In the genomic region with DNA sequence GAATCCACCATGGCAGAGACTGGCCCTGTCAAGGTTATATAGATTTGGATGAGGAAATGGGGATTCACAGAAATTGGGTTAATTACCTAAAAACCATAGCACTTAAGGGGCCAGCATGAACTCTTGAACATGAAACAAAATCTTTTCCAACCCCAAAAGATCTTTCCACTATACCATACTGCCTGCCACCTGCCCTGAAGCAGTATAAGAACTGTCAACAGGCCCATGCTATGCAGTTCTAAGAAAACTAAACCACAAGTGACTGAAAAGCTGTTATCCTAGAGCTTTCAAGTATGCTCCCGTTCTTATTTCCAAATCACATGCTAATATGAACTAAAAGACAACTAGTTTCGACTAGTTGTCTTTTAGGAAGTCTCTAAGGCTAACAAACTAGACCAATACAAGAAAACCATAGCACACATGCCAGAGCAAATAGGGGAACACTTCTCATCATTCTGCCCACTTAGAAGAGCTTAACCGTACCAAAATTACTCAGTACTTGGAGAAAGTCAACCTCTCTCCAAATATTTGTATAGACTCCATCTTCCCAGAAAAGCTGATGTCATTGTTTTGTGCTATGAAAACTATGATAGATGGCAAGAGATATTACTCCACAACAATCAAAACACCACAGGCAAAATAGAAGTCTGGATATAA, we compare ENCODE assay signal across 16 cellular contexts. TPM values are rescaled to one million over a fixed set of nuclear protein-coding genes. Genes with fewer than 3 reads are reported as not detected.
DNase-seq lines count a peak whose midpoint lies in the region; ATAC-seq, FAIRE-seq and TF ChIP-seq lines count a peak whose summit lies in the region.
"Had no signal": no experiment of that assay in that cellular context is flagged by ENCODE, and none has a peak within 500 bp of the region (broad histone marks: within the 10 kb centered on the region; RNA-seq: fewer than 3 reads in every experiment).

No MANE protein-coding gene starts in this region.

- no peaks in the 10 kb centered on the region for H3K9me1 ChIP-seq in keratinocyte (ENCODE audit: control insufficient read depth, extremely low read depth, insufficient read depth, low read length)

- H2AFZ ChIP-seq in keratinocyte (ENCODE audit: control insufficient read depth, low read length), result no peak overlapping the region

- no peaks in the 10 kb centered on the region for H3K9me3 ChIP-seq in CD4-positive, alpha-beta T cell (ENCODE audit: control insufficient read depth, low read length)
- H3K9me3 ChIP-seq in keratinocyte (ENCODE audit: control insufficient read depth, low read depth, low read length), result no peaks in the 10 kb centered on the region
- H3K9me3 ChIP-seq: thoracic aorta had no signal

- dilution Hi-C loops in keratinocyte (cut with MboI; ENCODE audit: extremely low pct_ligation_motif_present, low sequenced_read_pairs), result no loop called here

- H3K36me3 ChIP-seq in keratinocyte (ENCODE audit: control insufficient read depth in 2 of 2, extremely low read depth in 1 of 2, insufficient read depth in 2 of 2, low read length in 2 of 2), result peaks cover 16 to 18% of the 10 kb centered on the region in 2 experiments

- no peaks in the 10 kb centered on the region for H3K9me3 Mint-ChIP-seq in CD4-positive, alpha-beta T cell
- no peaks in the 10 kb centered on the region for H3K9me3 Mint-ChIP-seq in activated CD4-positive, alpha-beta memory T cell treated with anti-CD3 and anti-CD28 coated beads for 36 hours

- CTCF ChIA-PET in CD4-positive, alpha-beta T cell (lab: Charles Lee), result no interaction called here
- CTCF ChIA-PET in activated CD4-positive, alpha-beta memory T cell treated with anti-CD3 and anti-CD28 coated beads for 36 hours (lab: Charles Lee), result interaction anchor here (0.8 to 1.3 kb wide), 2 partner anchors 90 to 1002 kb away, joined by 3 to 6 read pairs; no protein-coding TSS in a partner anchor

- H3K4me3 Mint-ChIP-seq in CD4-positive, alpha-beta T cell, result no peak overlapping the region
- H3K4me3 Mint-ChIP-seq in activated CD4-positive, alpha-beta memory T cell treated with anti-CD3 and anti-CD28 coated beads for 36 hours, result no peak overlapping the region

- no peak overlapping the region for H3K9ac ChIP-seq in keratinocyte (ENCODE audit: control insufficient read depth, extremely low read depth, insufficient read depth, low read length)

- POLR2A ChIA-PET in CD4-positive, alpha-beta T cell (lab: Charles Lee), result no interaction called here
- POLR2A ChIA-PET in activated CD4-positive, alpha-beta memory T cell treated with anti-CD3 and anti-CD28 coated beads for 36 hours (lab: Charles Lee), result no interaction called here

- H3K36me3 Mint-ChIP-seq in CD4-positive, alpha-beta T cell (ENCODE audit: low read depth), result peaks cover 50% of the 10 kb centered on the region
- H3K36me3 Mint-ChIP-seq in activated CD4-positive, alpha-beta memory T cell treated with anti-CD3 and anti-CD28 coated beads for 36 hours, result peaks cover 48% of the 10 kb centered on the region

- no peaks in the 10 kb centered on the region for H3K27me3 ChIP-seq in CD4-positive, alpha-beta T cell (ENCODE audit: control insufficient read depth, insufficient read depth, low read length)
- no peaks in the 10 kb centered on the region for H3K27me3 ChIP-seq in keratinocyte (ENCODE audit: control insufficient read depth, extremely low read depth, insufficient read depth, low read length)

- no peak for TF ChIP-seq CTCF in CD4-positive, alpha-beta T cell (IDR thresholded peaks at IDR 0.05)
- TF ChIP-seq CTCF in keratinocyte (optimal IDR thresholded peaks at IDR 0.05 in 1 of 3, IDR thresholded peaks at IDR 0.05 in 1 of 3, conservative IDR thresholded peaks at IDR 0.05 in 1 of 3; ENCODE audit: extremely low read depth in 1 of 3, insufficient read depth in 2 of 3, low read length in 3 of 3), result no peak

- peaks cover 44% of the 10 kb centered on the region for H3K4me1 Mint-ChIP-seq in CD4-positive, alpha-beta T cell (ENCODE audit: low read depth)
- peaks cover 48% of the 10 kb centered on the region for H3K4me1 Mint-ChIP-seq in activated CD4-positive, alpha-beta memory T cell treated with anti-CD3 and anti-CD28 coated beads for 36 hours (ENCODE audit: low read depth)

- intact Hi-C loops in CD4-positive, alpha-beta T cell (cut with DNase I, micrococcal nuclease), result no loop called here
- intact Hi-C loops in activated CD4-positive, alpha-beta memory T cell treated with anti-CD3 and anti-CD28 coated beads for 36 hours (cut with micrococcal nuclease), result loop anchor here (1.0 kb wide), 2 partner anchors 28 to 60 kb away; no protein-coding TSS in a partner anchor
- intact Hi-C loops in left cardiac atrium (cut with DNase I), result no loop called here

- no peak overlapping the region for H3K4me2 ChIP-seq in keratinocyte (ENCODE audit: control insufficient read depth, extremely low read depth, insufficient read depth, low read depth, low read length)

- H4K20me1 ChIP-seq in keratinocyte (ENCODE audit: control insufficient read depth, extremely low read depth, insufficient read depth, low read length), result no peaks in the 10 kb centered on the region

- no peak overlapping the region for H3K27ac Mint-ChIP-seq in CD4-positive, alpha-beta T cell
- peak overlapping the region; percentile 50 for H3K27ac Mint-ChIP-seq in activated CD4-positive, alpha-beta memory T cell treated with anti-CD3 and anti-CD28 coated beads for 36 hours

- H3K27ac ChIP-seq in CD4-positive, alpha-beta T cell (ENCODE audit: low read depth, low read length), result no peak overlapping the region
- H3K27ac ChIP-seq in keratinocyte (ENCODE audit: control insufficient read depth, insufficient read depth, low read length), result no peak overlapping the region
- H3K27ac ChIP-seq: thoracic aorta, VCaP had no signal

- DNase-seq in CD4-positive, alpha-beta T cell, result no peak
- DNase-seq in DMS79 treated with DMSO at 0.1 percent for 48 hours (lab: John Stamatoyannopoulos, UW) (peak; percentile 42), keratinocyte (ENCODE audit: low read depth, low spot score) (no peak), OCI-M2 (lab: John Stamatoyannopoulos, UW; ENCODE audit: unreplicated experiment) (no peak), Ammon's horn (ENCODE audit: low spot score) (no peak), left cardiac atrium (no peak)
- DNase-seq in activated CD4-positive, alpha-beta memory T cell treated with anti-CD3 and anti-CD28 coated beads for 36 hours, result no peak
- DNase-seq: hippocampal formation, islet precursor cell, mammary epithelial cell, NCI-H1105 treated with DMSO at 0.1 percent for 48 hours, NCI-H524 treated with DMSO at 0.1 percent for 48 hours, right cardiac atrium had no signal

- no peaks in the 10 kb centered on the region for H3K27me3 Mint-ChIP-seq in CD4-positive, alpha-beta T cell
- H3K27me3 Mint-ChIP-seq in activated CD4-positive, alpha-beta memory T cell treated with anti-CD3 and anti-CD28 coated beads for 36 hours, result no peaks in the 10 kb centered on the region

- H3K4me3 ChIP-seq in keratinocyte (ENCODE audit: control insufficient read depth in 2 of 3, extremely low read depth in 1 of 3, insufficient read depth in 2 of 3, low read depth in 1 of 3, low read length in 3 of 3), result no peak overlapping the region
- H3K4me3 ChIP-seq: thoracic aorta had no signal

- no peaks in the 10 kb centered on the region for H3K4me1 ChIP-seq in keratinocyte (ENCODE audit: control insufficient read depth, extremely low read depth, insufficient read depth, low read length)

- H3K79me2 ChIP-seq in keratinocyte (ENCODE audit: control insufficient read depth, insufficient read depth, low read length), result no peaks in the 10 kb centered on the region

- peak; percentile 12 for ATAC-seq in CD4-positive, alpha-beta T cell (ENCODE audit: poor library complexity)
- ATAC-seq in left cardiac atrium, result no peak
- ATAC-seq: right cardiac atrium, Right ventricle myocardium inferior had no signal

- peak; percentile 34 for FAIRE-seq in keratinocyte (lab: Jason Lieb, UNC)

RNA-seq across cellular contexts. Expression of a gene that starts 27.5 kb away (rescaled TPM):
- total RNA-seq in CD4-positive, alpha-beta T cell, result 100 to 1,000 TPM; 226 to 238 TPM
- total RNA-seq in activated CD4-positive, alpha-beta memory T cell treated with anti-CD3 and anti-CD28 coated beads for 36 hours, result 100 to 1,000 TPM; 214 to 221 TPM
- 54.3 to 111 TPM (median 73.5 TPM) in 3 replicates for polyA plus RNA-seq in keratinocyte
- 839 TPM for polyA plus RNA-seq in keratinocyte (2011; ENCODE audit: low read depth)
- polyA plus RNA-seq in keratinocyte (2011; cell fraction: cytosol; rRNA removed), result 51.0 and 97.3 TPM in 2 replicates
- polyA plus RNA-seq in keratinocyte (2011; cell fraction: nucleus; rRNA removed), result 87.1 and 138 TPM in 2 replicates
- polyA plus RNA-seq in keratinocyte (2012; ENCODE audit: low replicate concordance), result 114 and 211 TPM in 2 replicates
- 10.4 to 54.5 TPM (median 18.7 TPM) in 3 replicates for polyA minus RNA-seq in keratinocyte
- polyA minus RNA-seq in keratinocyte (2011; cell fraction: cytosol; rRNA and poly(A)+ RNA removed), result 44.5 TPM
- polyA minus RNA-seq in keratinocyte (2011; cell fraction: nucleus; rRNA and poly(A)+ RNA removed), result 44.9 and 83.2 TPM in 2 replicates
- total RNA-seq in left cardiac atrium, result 10 to 100 TPM; 49.0 to 83.2 TPM
